Comparison of ENCODE assay signal across 23 cellular contexts in the genomic region with DNA sequence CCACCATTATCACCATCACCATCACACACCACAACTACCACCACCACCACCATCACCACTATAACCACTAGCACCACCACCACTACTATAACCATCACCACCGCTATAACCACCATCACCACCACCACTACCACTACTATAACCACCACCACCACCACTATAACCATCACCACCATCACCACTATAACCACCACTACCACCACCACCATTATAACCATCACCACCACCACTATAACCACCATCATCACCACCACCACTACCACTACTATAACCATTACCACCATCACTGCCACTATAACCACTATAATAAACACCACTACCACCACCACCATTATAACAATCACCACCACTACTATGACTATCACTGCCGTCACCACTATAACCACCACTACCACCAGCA.
DNase-seq lines count a peak whose midpoint lies in the region; ATAC-seq, FAIRE-seq and TF ChIP-seq lines count a peak whose summit lies in the region.
"Had no signal": no experiment of that assay in that cellular context is flagged by ENCODE, and none has a peak within 500 bp of the region (broad histone marks: within the 10 kb centered on the region; RNA-seq: fewer than 3 reads in every experiment).

No MANE protein-coding gene starts in this region.

- no peak for TF ChIP-seq CTCF in esophagus squamous epithelium (IDR thresholded peaks at IDR 0.05)
- no peak for TF ChIP-seq CTCF in pancreas (IDR thresholded peaks at IDR 0.05)
- no peak for TF ChIP-seq CTCF in upper lobe of right lung (IDR thresholded peaks at IDR 0.05)
- TF ChIP-seq CTCF in CD8-positive, alpha-beta T cell (IDR thresholded peaks at IDR 0.05) = no peak

- no peak overlapping the region for H3K4me3 ChIP-seq in esophagus squamous epithelium
- H3K4me3 ChIP-seq in pancreas = no peak overlapping the region
- H3K4me3 ChIP-seq in upper lobe of right lung = no peak overlapping the region
- no peak overlapping the region for H3K4me3 ChIP-seq in CD8-positive, alpha-beta T cell (ENCODE audit: low read depth, low read length)
- H3K4me3 ChIP-seq: hepatocyte had no signal

- DNase-seq in DMS53 (lab: John Stamatoyannopoulos, UW) (peak; percentile 15), DMS53 treated with DMSO at 0.1 percent for 48 hours (lab: John Stamatoyannopoulos, UW; ENCODE audit: unreplicated experiment) (no peak), esophagus squamous epithelium (lab: John Stamatoyannopoulos, UW) (no peak), pancreas (no peak), upper lobe of right lung (no peak), GOT3 (lab: John Stamatoyannopoulos, UW) (no peak)
- DNase-seq in CD8-positive, alpha-beta T cell = no peak
- DNase-seq: activated CD4-positive, alpha-beta T cell treated with anti-CD3 and anti-CD28 coated beads, Interleukin-2, amount 10 ng/mL, durations not matched to agents 24 days and 14 days; activated CD8-positive, alpha-beta memory T cell treated with anti-CD3 and anti-CD28 coated beads, Interleukin-2, amount 50 U/mL, for 48 hours; H7; islet precursor cell; naive thymus-derived CD4-positive, alpha-beta T cell; NCI-H146; NCI-H2171 treated with DMSO at 0.1 percent for 48 hours; NCI-H69; PC-3; stimulated activated CD4-positive, alpha-beta T cell treated with anti-CD3 and anti-CD28 coated beads, Interleukin-4, amount 100 ng/mL, for 4 hours had no signal

- intact Hi-C loops in esophagus squamous epithelium (cut with DNase I) = no loop called here
- intact Hi-C loops in pancreas (cut with DNase I) = no loop called here
- intact Hi-C loops in upper lobe of right lung (cut with DNase I) = no loop called here
- intact Hi-C loops in CD8-positive, alpha-beta T cell (cut with DNase I, micrococcal nuclease) = no loop called here

- WGBS in esophagus squamous epithelium, 2 donors = 82 to 85% methylated on average over 2 of the region's 2 CpGs
- WGBS in pancreas, 2 donors = 91 to 95% methylated on average over 2 of the region's 2 CpGs

- TF ChIP-seq POLR2A in esophagus squamous epithelium (IDR thresholded peaks at IDR 0.05) (no peak), GM18505 (IDR thresholded peaks at IDR 0.05; ENCODE audit: borderline replicate concordance, extremely low read depth, insufficient read depth, insufficient read length) (no peak)

- no peaks in the 10 kb centered on the region for H3K4me1 Mint-ChIP-seq in CD8-positive, alpha-beta T cell (ENCODE audit: low read depth)
- H3K4me1 Mint-ChIP-seq: activated CD4-positive, alpha-beta T cell treated with anti-CD3 and anti-CD28 coated beads, Interleukin-2, amount 10 ng/mL, durations not matched to agents 24 days and 14 days; B cell had no signal

- H3K9me3 ChIP-seq in esophagus squamous epithelium (no peaks in the 10 kb centered on the region), pancreas (no peaks in the 10 kb centered on the region), upper lobe of right lung (no peaks in the 10 kb centered on the region)
- no peaks in the 10 kb centered on the region for H3K9me3 ChIP-seq in CD8-positive, alpha-beta T cell (ENCODE audit: low read length)

- no peaks in the 10 kb centered on the region for H3K27me3 Mint-ChIP-seq in CD8-positive, alpha-beta T cell (ENCODE audit: low read depth)
- H3K27me3 Mint-ChIP-seq: activated CD4-positive, alpha-beta T cell treated with anti-CD3 and anti-CD28 coated beads, Interleukin-2, amount 10 ng/mL, durations not matched to agents 24 days and 14 days; B cell; progenitor cell of endocrine pancreas had no signal

- H3K27me3 ChIP-seq in esophagus squamous epithelium (no peaks in the 10 kb centered on the region), pancreas (no peaks in the 10 kb centered on the region), upper lobe of right lung (no peaks in the 10 kb centered on the region)
- H3K27me3 ChIP-seq in CD8-positive, alpha-beta T cell (ENCODE audit: insufficient read depth, low read length) = no peaks in the 10 kb centered on the region
- H3K27me3 ChIP-seq: hepatocyte had no signal

- peak overlapping the region in 3 of 4 donors; percentile 44 to 77 (median 64) for H3K27ac ChIP-seq in esophagus squamous epithelium
- H3K27ac ChIP-seq in pancreas = no peak overlapping the region
- H3K27ac ChIP-seq in upper lobe of right lung = no peak overlapping the region
- H3K27ac ChIP-seq in CD8-positive, alpha-beta T cell (ENCODE audit: low read depth, low read length) = no peak overlapping the region
- H3K27ac ChIP-seq: 22Rv1 had no signal

- H3K36me3 ChIP-seq in esophagus squamous epithelium (no peaks in the 10 kb centered on the region), pancreas (no peaks in the 10 kb centered on the region), upper lobe of right lung (no peaks in the 10 kb centered on the region)
- no peaks in the 10 kb centered on the region for H3K36me3 ChIP-seq in CD8-positive, alpha-beta T cell (ENCODE audit: insufficient read depth, low read length)

- H3K4me1 ChIP-seq in esophagus squamous epithelium (peaks cover 0 to 14% (median 0%) of the 10 kb centered on the region in 3 donors), pancreas (peaks cover 0 to 3% (median 0%) of the 10 kb centered on the region in 3 donors), upper lobe of right lung (no peaks in the 10 kb centered on the region)
- no peaks in the 10 kb centered on the region for H3K4me1 ChIP-seq in CD8-positive, alpha-beta T cell (ENCODE audit: insufficient read depth, low read length)

- no peak overlapping the region for H3K27ac Mint-ChIP-seq in CD8-positive, alpha-beta T cell
- H3K27ac Mint-ChIP-seq: activated CD4-positive, alpha-beta T cell treated with anti-CD3 and anti-CD28 coated beads, Interleukin-2, amount 10 ng/mL, durations not matched to agents 24 days and 14 days; B cell; naive thymus-derived CD4-positive, alpha-beta T cell; progenitor cell of endocrine pancreas; T-helper 1 cell treated with Interleukin-12 subunit alpha and Interleukin-12 subunit beta and Interleukin-4 antibody, amounts not matched to agents 30 μg/mL and 1 μg/mL, for 36 hours had no signal

- CTCF ChIA-PET in CD8-positive, alpha-beta T cell (lab: Charles Lee) = no interaction called here

- POLR2A ChIA-PET in CD8-positive, alpha-beta T cell (lab: Charles Lee) = no interaction called here

- peak in 1 of 4 donors; percentile 42 for ATAC-seq in pancreas
- ATAC-seq in upper lobe of right lung = peak; percentile 55
- no peak for ATAC-seq in CD8-positive, alpha-beta T cell
- no peak for ATAC-seq in GM18505 (IDR thresholded peaks at IDR 0.05; ENCODE audit: unreplicated experiment)
- ATAC-seq: naive thymus-derived CD4-positive, alpha-beta T cell had no signal

- peak; percentile 26 for FAIRE-seq in pancreas (lab: Jason Lieb, UNC)

- H3K9me3 Mint-ChIP-seq in CD8-positive, alpha-beta T cell = no peaks in the 10 kb centered on the region
- H3K9me3 Mint-ChIP-seq: activated CD4-positive, alpha-beta T cell treated with anti-CD3 and anti-CD28 coated beads, Interleukin-2, amount 10 ng/mL, durations not matched to agents 24 days and 14 days; T-helper 1 cell treated with Interleukin-12 subunit alpha and Interleukin-12 subunit beta and Interleukin-4 antibody, amounts not matched to agents 30 μg/mL and 1 μg/mL, for 36 hours had no signal

- no peak overlapping the region for H3K4me3 Mint-ChIP-seq in CD8-positive, alpha-beta T cell
- H3K4me3 Mint-ChIP-seq: activated CD4-positive, alpha-beta T cell treated with anti-CD3 and anti-CD28 coated beads, Interleukin-2, amount 10 ng/mL, durations not matched to agents 24 days and 14 days; B cell; naive thymus-derived CD4-positive, alpha-beta T cell; T-helper 1 cell treated with Interleukin-12 subunit alpha and Interleukin-12 subunit beta and Interleukin-4 antibody, amounts not matched to agents 30 μg/mL and 1 μg/mL, for 36 hours had no signal

- H3K36me3 Mint-ChIP-seq in CD8-positive, alpha-beta T cell = no peaks in the 10 kb centered on the region
- H3K36me3 Mint-ChIP-seq: naive thymus-derived CD4-positive, alpha-beta T cell had no signal

Comparison
In these comparisons a context has a peak if more than half of its experiments do, and no peak if none do; other contexts are left out.
1. H3K27ac ChIP-seq: peak in esophagus squamous epithelium (3 of 4); none in pancreas (0 of 4), upper lobe of right lung (single experiment) and CD8-positive, alpha-beta T cell (single experiment).